14 cellular contexts compared by ENCODE assay signal in the genomic region with DNA sequence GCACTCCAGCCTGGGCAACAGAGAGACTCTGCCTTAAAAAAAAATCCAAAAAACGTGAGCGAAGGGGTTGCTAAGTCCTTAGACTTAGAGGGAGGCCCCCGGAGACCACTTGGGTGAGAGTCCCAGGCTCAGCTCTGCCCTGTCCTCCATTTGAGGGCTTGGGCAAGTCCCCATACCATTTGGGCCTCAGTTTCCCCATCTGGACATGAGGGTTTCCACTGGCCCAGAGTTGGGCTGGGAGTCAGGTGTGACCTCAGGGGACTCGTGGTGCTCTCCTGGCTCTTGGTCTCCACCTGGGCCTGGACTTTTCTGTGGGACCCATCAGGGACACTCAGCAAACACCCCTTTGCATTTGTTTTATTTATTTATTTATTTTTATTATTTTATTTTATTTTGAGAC. TPM values are rescaled to one million over a fixed set of nuclear protein-coding genes. Genes with fewer than 3 reads are reported as not detected.
DNase-seq lines count a peak whose midpoint lies in the region; ATAC-seq, FAIRE-seq and TF ChIP-seq lines count a peak whose summit lies in the region.
"Had no signal": no experiment of that assay in that cellular context is flagged by ENCODE, and none has a peak within 500 bp of the region (broad histone marks: within the 10 kb centered on the region; RNA-seq: fewer than 3 reads in every experiment).

No MANE protein-coding gene starts in this region.

- H4K91ac ChIP-seq in trophoblast cell (ENCODE audit: low read depth, low read length) = no peak overlapping the region

- no peak for ATAC-seq in GM18907 (IDR thresholded peaks at IDR 0.05; ENCODE audit: unreplicated experiment)

- no peak for FAIRE-seq in urothelium cell line (lab: Jason Lieb, UNC)

- no peaks in the 10 kb centered on the region for H3K9me3 ChIP-seq in trophoblast cell (ENCODE audit: insufficient read depth, low read depth, low read length)
- H3K9me3 ChIP-seq: BLaER1, Caco-2, HAP-1, Peyer's patch had no signal

- peak overlapping the region; percentile 35 for H3K4me3 ChIP-seq in trophoblast cell (ENCODE audit: low read depth, low read length)
- H3K4me3 ChIP-seq: BLaER1, GM23248, HAP-1, Peyer's patch had no signal

- CTCF ChIA-PET in RWPE1 (lab: Yijun Ruan, JAX) = interaction anchor here (1.0 kb wide), 1 partner anchor 301 kb away, joined by 3 read pairs; no protein-coding TSS in a partner anchor

- H3K9ac ChIP-seq in trophoblast cell (ENCODE audit: low read length) = no peak overlapping the region
- H3K9ac ChIP-seq: BLaER1, GM23248 had no signal

- no peak overlapping the region for H3K23ac ChIP-seq in trophoblast cell (ENCODE audit: low read length)

- no peak overlapping the region for H2AK5ac ChIP-seq in trophoblast cell (ENCODE audit: low read length)

- H3K4ac ChIP-seq in trophoblast cell (ENCODE audit: low read depth, low read length) = no peak overlapping the region

- H3K4me1 Mint-ChIP-seq in mesothelial cell of epicardium = no peaks in the 10 kb centered on the region

- no peak overlapping the region for H2AFZ ChIP-seq in trophoblast cell (ENCODE audit: insufficient read depth, low read length, poor library complexity)
- H2AFZ ChIP-seq: GM23248 had no signal

- H3K4me1 ChIP-seq in trophoblast cell (ENCODE audit: control insufficient read depth in 1 of 2, insufficient read depth in 2 of 2, low read length in 2 of 2) = no peaks in the 10 kb centered on the region
- H3K4me1 ChIP-seq: Peyer's patch had no signal

- no peak overlapping the region for H4K12ac ChIP-seq in trophoblast cell (ENCODE audit: low read depth, low read length)

- no peaks in the 10 kb centered on the region for H3K9me3 Mint-ChIP-seq in mesothelial cell of epicardium
- H3K9me3 Mint-ChIP-seq: CD4-positive, alpha-beta T cell had no signal

- H3K4me2 ChIP-seq in trophoblast cell (ENCODE audit: low read length) = no peak overlapping the region

- no peak overlapping the region for H4K8ac ChIP-seq in trophoblast cell (ENCODE audit: low read depth, low read length)

- H3K27ac ChIP-seq in RWPE1 = peak overlapping the region; percentile 58
- no peak overlapping the region for H3K27ac ChIP-seq in trophoblast cell (ENCODE audit: low read depth, low read length)
- H3K27ac ChIP-seq: BLaER1, GM23248, Peyer's patch had no signal

- TF ChIP-seq CTCF in RWPE1 (conservative IDR thresholded peaks at IDR 0.05; ENCODE audit: low read depth) (no peak), mesothelial cell of epicardium (IDR thresholded peaks at IDR 0.05; ENCODE audit: unreplicated experiment) (no peak)

- H3K14ac ChIP-seq in trophoblast cell (ENCODE audit: low read length) = no peak overlapping the region

- no CpG with 5 or more reads among the region's 4 CpGs for WGBS in trophoblast cell (ENCODE audit: extremely low coverage, insufficient coverage, insufficient read length)

- DNase-seq in activated effector memory CD4-positive, alpha-beta T cell treated with anti-CD3 and anti-CD28 coated beads, Interleukin-2, amount 50 U/mL, for 16 hours = peak; percentile 30
- DNase-seq in activated effector memory CD4-positive, alpha-beta T cell treated with Interleukin-2 at 50 U/mL for 16 hours = no peak
- DNase-seq in RWPE1 (ENCODE audit: low spot score) (no peak), trophoblast cell (no peak), urothelium cell line (ENCODE audit: low spot score) (peak; percentile 4), mesothelial cell of epicardium (ENCODE audit: low spot score in 2 of 2, unreplicated experiment in 2 of 2) (no peak)
- DNase-seq: NCI-H1694 had no signal

- H3K36me3 ChIP-seq in trophoblast cell (ENCODE audit: control insufficient read depth in 1 of 2, insufficient read depth in 2 of 2, low read length in 2 of 2) = peaks cover 16 to 24% of the 10 kb centered on the region in 2 experiments
- H3K36me3 ChIP-seq: HAP-1 had no signal

- no peaks in the 10 kb centered on the region for H3K27me3 ChIP-seq in trophoblast cell (ENCODE audit: insufficient read depth, low read length)
- H3K27me3 ChIP-seq: BLaER1, Peyer's patch had no signal

- no peaks in the 10 kb centered on the region for H3K27me3 Mint-ChIP-seq in mesothelial cell of epicardium (ENCODE audit: low read depth)
- H3K27me3 Mint-ChIP-seq: CD4-positive, alpha-beta T cell had no signal

- no peak overlapping the region for H2BK120ac ChIP-seq in trophoblast cell (ENCODE audit: insufficient read depth, low read length, poor library complexity)

- POLR2A ChIA-PET in RWPE1 (lab: Yijun Ruan, JAX; ENCODE audit: low non-redundant PET) = no interaction called here

- no peak overlapping the region for H2BK5ac ChIP-seq in trophoblast cell (ENCODE audit: low read depth, low read length, poor library complexity)

- H3K79me1 ChIP-seq in trophoblast cell (ENCODE audit: low read length) = no peaks in the 10 kb centered on the region

- H3K27ac Mint-ChIP-seq in mesothelial cell of epicardium = no peak overlapping the region
- H3K27ac Mint-ChIP-seq: CD4-positive, alpha-beta T cell had no signal

- no peak overlapping the region for H3K18ac ChIP-seq in trophoblast cell (ENCODE audit: low read length)

- no peaks in the 10 kb centered on the region for H3K36me3 Mint-ChIP-seq in mesothelial cell of epicardium

- no peak overlapping the region for H2BK12ac ChIP-seq in trophoblast cell (ENCODE audit: low read length)

- no peaks in the 10 kb centered on the region for H3K79me2 ChIP-seq in trophoblast cell (ENCODE audit: control insufficient read depth, insufficient read depth, low read length, poor library complexity)

- no peak overlapping the region for H3K4me3 Mint-ChIP-seq in mesothelial cell of epicardium
- H3K4me3 Mint-ChIP-seq: CD4-positive, alpha-beta T cell had no signal

RNA-seq across cellular contexts. Expression of a gene that starts 35.2 kb away (rescaled TPM):
- polyA plus RNA-seq in trophoblast cell (2013) = 172 and 176 TPM in 2 replicates
- total RNA-seq in mesothelial cell of epicardium = 261 to 264 TPM (median 261 TPM) in 3 replicates

Comparison
In these comparisons a context has a peak if more than half of its experiments do, and no peak if none do; other contexts are left out.
1. DNase-seq: peak in activated effector memory CD4-positive, alpha-beta T cell treated with anti-CD3 and anti-CD28 coated beads, Interleukin-2, amount 50 U/mL, for 16 hours (single experiment) and urothelium cell line (single experiment); none in activated effector memory CD4-positive, alpha-beta T cell treated with Interleukin-2 at 50 U/mL for 16 hours (single experiment), RWPE1 (single experiment), trophoblast cell (0 of 2) and mesothelial cell of epicardium (0 of 2).